In the genomic region with DNA sequence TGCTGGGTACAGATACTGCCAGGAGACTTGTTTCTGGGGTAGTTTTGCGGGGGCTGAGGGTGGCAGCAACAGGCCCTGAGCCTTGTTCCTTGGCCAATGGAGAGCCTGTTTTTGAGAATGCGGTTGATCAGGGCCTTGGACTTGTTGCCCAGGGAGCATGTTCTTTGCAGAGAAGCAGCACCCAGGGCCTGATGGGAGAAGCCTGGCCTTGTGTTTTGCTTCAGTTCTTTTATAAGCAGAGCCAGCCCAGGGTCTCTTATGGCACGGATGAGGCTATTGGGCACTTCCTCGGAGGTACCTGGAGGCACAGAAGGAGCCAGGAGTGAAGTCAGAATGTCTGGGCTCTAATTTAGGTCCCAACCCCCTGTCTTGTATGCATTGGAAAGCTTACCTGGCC, we compare ENCODE assay signal across 22 cellular contexts. TPM values are rescaled to one million over a fixed set of nuclear protein-coding genes. Genes with fewer than 3 reads are reported as not detected.
DNase-seq lines count a peak whose midpoint lies in the region; ATAC-seq and TF ChIP-seq lines count a peak whose summit lies in the region.
"Had no signal": no experiment of that assay in that cellular context is flagged by ENCODE, and none has a peak within 500 bp of the region (broad histone marks: within the 10 kb centered on the region; RNA-seq: fewer than 3 reads in every experiment).

No MANE protein-coding gene starts in this region.

- 91 to 100% methylated on average over 4 of the region's 4 CpGs for WGBS in mesodermal cell (ENCODE audit: insufficient coverage in 2 of 2), 2 experiments

- ATAC-seq in HG03439 (IDR thresholded peaks at IDR 0.05; ENCODE audit: unreplicated experiment) = no peak
- ATAC-seq: foreskin keratinocyte had no signal

- no peak overlapping the region for H3K4me3 Mint-ChIP-seq in brain
- H3K4me3 Mint-ChIP-seq: activated B cell treated with CpG ODN at 0.5 μM for 24 hours had no signal

- H3K36me3 Mint-ChIP-seq in brain = peaks cover 19% of the 10 kb centered on the region

- DNase-seq in RWPE1 (ENCODE audit: low spot score) (no peak), glomerular visceral epithelial cell (ENCODE audit: extremely low spot score) (no peak), kidney glomerular epithelial cell (lab: John Stamatoyannopoulos, UW) (no peak)
- DNase-seq: activated B cell treated with CpG ODN at 0.5 μM for 24 hours; activated CD4-positive, alpha-beta T cell treated with anti-CD3 and anti-CD28 coated beads, Interleukin-2, amount 50 U/mL, for 4 hours; activated CD8-positive, alpha-beta memory T cell treated with anti-CD3 and anti-CD28 coated beads, Interleukin-2, amount 50 U/mL, for 48 hours; CD8-positive, alpha-beta memory T cell; DMS153; foreskin keratinocyte; islet precursor cell; mammary epithelial cell; MG63; naive B cell; NCI-H1436 treated with DMSO at 0.1 percent for 48 hours; NCI-H526; T-helper 9 cell; testis had no signal

- CTCF ChIA-PET in RWPE1 (lab: Yijun Ruan, JAX) = interaction anchor here (0.6 to 0.7 kb wide), 2 partner anchors 16 to 32 kb away, joined by 3 read pairs; no protein-coding TSS in a partner anchor

- H3K4me1 ChIP-seq in mesodermal cell (ENCODE audit: control insufficient read depth, insufficient read depth, low read length, poor library complexity, severe bottlenecking) (peaks cover 33% of the 10 kb centered on the region), stomach smooth muscle (ENCODE audit: control insufficient read depth, insufficient read depth, low read length) (peaks cover 59% of the 10 kb centered on the region)

- H3K4me1 Mint-ChIP-seq in brain = peaks cover 56% of the 10 kb centered on the region
- H3K4me1 Mint-ChIP-seq: activated B cell treated with CpG ODN at 0.5 μM for 24 hours had no signal

- H3K36me3 ChIP-seq in mesodermal cell (ENCODE audit: control insufficient read depth, insufficient read depth, low read length) (peaks cover 16% of the 10 kb centered on the region), stomach smooth muscle (ENCODE audit: control insufficient read depth in 2 of 2, insufficient read depth in 2 of 2, low read length in 2 of 2) (peaks cover 14 to 24% of the 10 kb centered on the region in 2 donors)

- no peaks in the 10 kb centered on the region for H3K9me3 ChIP-seq in mesodermal cell (ENCODE audit: control insufficient read depth, low read length)
- no peaks in the 10 kb centered on the region for H3K9me3 ChIP-seq in stomach smooth muscle (ENCODE audit: control insufficient read depth in 2 of 2, low read length in 2 of 2)
- H3K9me3 ChIP-seq: MG63, testis had no signal

- no peaks in the 10 kb centered on the region for H3K27me3 ChIP-seq in stomach smooth muscle (ENCODE audit: control insufficient read depth in 1 of 2, insufficient read depth in 2 of 2, low read length in 2 of 2)
- H3K27me3 ChIP-seq: foreskin keratinocyte, MG63, testis had no signal

- H3K27ac ChIP-seq in RWPE1 (peak overlapping the region; percentile 68), mesodermal cell (ENCODE audit: low read depth, low read length, severe bottlenecking) (peak overlapping the region; percentile 23), stomach smooth muscle (ENCODE audit: low read length) (peak overlapping the region; percentile 99)
- H3K27ac ChIP-seq: epithelial cell of prostate, foreskin keratinocyte had no signal

- peak overlapping the region; percentile 44 to 55 for H3K9ac ChIP-seq in stomach smooth muscle (ENCODE audit: low read length in 2 of 2)

- H3K27me3 Mint-ChIP-seq in brain = peaks cover 2% of the 10 kb centered on the region
- H3K27me3 Mint-ChIP-seq: activated B cell treated with CpG ODN at 0.5 μM for 24 hours, naive B cell had no signal

- H3K4me3 ChIP-seq in mesodermal cell (ENCODE audit: extremely low read depth, insufficient read depth, low read length, poor library complexity, severe bottlenecking) (no peak overlapping the region), stomach smooth muscle (ENCODE audit: low read length in 2 of 2) (no peak overlapping the region)
- H3K4me3 ChIP-seq: MG63, testis had no signal

- H3K27ac Mint-ChIP-seq in brain = peak overlapping the region; percentile 91 to 96 (median 96)
- H3K27ac Mint-ChIP-seq: activated B cell treated with CpG ODN at 0.5 μM for 24 hours had no signal

- POLR2A ChIA-PET in RWPE1 (lab: Yijun Ruan, JAX; ENCODE audit: low non-redundant PET) = no interaction called here

- TF ChIP-seq CTCF in RWPE1 (conservative IDR thresholded peaks at IDR 0.05; ENCODE audit: low read depth) (no peak), brain (conservative IDR thresholded peaks at IDR 0.05) (no peak)

- peaks cover 0 to 2% (median 0%) of the 10 kb centered on the region in 5 experiments for H3K9me3 Mint-ChIP-seq in brain
- H3K9me3 Mint-ChIP-seq: activated B cell treated with CpG ODN at 0.5 μM for 24 hours; CD8-positive, alpha-beta memory T cell; naive B cell had no signal

RNA-seq across cellular contexts. Expression of a gene that starts 59.7 kb away (rescaled TPM):
- 8.8 TPM for polyA plus RNA-seq in brain (ENCODE audit: insufficient read depth, low read depth, low replicate concordance)
- polyA plus RNA-seq in mesodermal cell (2013, experiment 1 of 2) = 12.3 TPM
- polyA plus RNA-seq in mesodermal cell (2013, experiment 2 of 2) = 11.5 TPM

Comparison
In these comparisons a context has a peak if more than half of its experiments do, and no peak if none do; other contexts are left out.
1. H3K27ac ChIP-seq: peak in every context shown above with its lines; median percentile 99 in stomach smooth muscle; 68 in RWPE1; 23 in mesodermal cell.